ENCODE assay signal across 1 cellular context in genomic region chr4:36638273-36638811, GRCh38.
TF ChIP-seq lines count a peak whose summit lies in the region.

No MANE protein-coding gene starts in this region.

TF ChIP-seq in SK-N-SH treated with all-trans-retinoic acid at 6 μM for 48 hours, 23 proteins besides CTCF, POLR2A, EP300 and RAD21 (continued from another document):
- TF ChIP-seq TSHZ2 (CRISPR knock-in tag; IDR thresholded peaks at IDR 0.05) (no peak), OSR1 (CRISPR knock-in tag; IDR thresholded peaks at IDR 0.05) (no peak), TOX (CRISPR knock-in tag; IDR thresholded peaks at IDR 0.05; ENCODE audit: borderline replicate concordance) (no peak), ZFP30 (CRISPR knock-in tag; IDR thresholded peaks at IDR 0.05) (no peak), PATZ1 (CRISPR knock-in tag; IDR thresholded peaks at IDR 0.05; ENCODE audit: borderline replicate concordance) (no peak), CREB5 (CRISPR knock-in tag; IDR thresholded peaks at IDR 0.05; ENCODE audit: low read depth) (no peak), BACH2 (CRISPR knock-in tag; IDR thresholded peaks at IDR 0.05; ENCODE audit: borderline replicate concordance) (no peak), PPARA (CRISPR knock-in tag; IDR thresholded peaks at IDR 0.05; ENCODE audit: borderline replicate concordance) (no peak), ARNTL (CRISPR knock-in tag; IDR thresholded peaks at IDR 0.05; ENCODE audit: borderline replicate concordance, low read depth) (no peak), ZC3H10 (CRISPR knock-in tag; IDR thresholded peaks at IDR 0.05) (no peak), GLIS3 (CRISPR knock-in tag; IDR thresholded peaks at IDR 0.05) (no peak)
